8 cellular contexts compared by ENCODE assay signal in genomic region chr17:30719131-30719973, GRCh38.
A peak's percentile ranks its signal among the peaks of the same experiment; 100 is the strongest.
DNase-seq lines count a peak whose midpoint lies in the region; ATAC-seq, FAIRE-seq and TF ChIP-seq lines count a peak whose summit lies in the region.
"Not testable (repeated sequence)": the region's sequence is repeated elsewhere in the genome, so short reads cannot be mapped to it uniquely, and the experiment has no call there.

No MANE protein-coding gene starts in this region.

- H3K9ac ChIP-seq in GM12878 (ENCODE audit: control insufficient read depth, insufficient read depth, low read length): not testable (repeated sequence)

- not testable (repeated sequence) for H3F3A ChIP-seq in PC-9 (ENCODE audit: insufficient read depth, low read depth)

- H3K79me2 ChIP-seq in PC-9 (ENCODE audit: low read depth): peaks cover 13% of the 10 kb centered on the region
- not testable (repeated sequence) for H3K79me2 ChIP-seq in GM12878 (ENCODE audit: control insufficient read depth, insufficient read depth, low read length)

- peak; percentile 75 for ATAC-seq in GM12878

- H3K4me3 ChIP-seq in Caco-2 (ENCODE audit: low read depth, low read length); PC-9; GM12878; cardiac muscle cell; neutrophil (ENCODE audit: low read depth in 1 of 2, low read length in 1 of 2): not testable (repeated sequence)

- RAD21 ChIA-PET in GM12878 (lab: Charles Lee; ENCODE audit: unreplicated experiment): interaction anchor here (0.7 kb wide), 1 partner anchor 615 kb away, joined by 3 read pairs; no protein-coding TSS in a partner anchor

- FAIRE-seq in GM12878 (lab: Jason Lieb, UNC): not testable (repeated sequence)

- not testable (repeated sequence) for TF ChIP-seq POLR2A in GM12878 (IDR thresholded peaks at IDR 0.05; ENCODE audit: low read depth, low read length)

- H3K9me2 ChIP-seq in PC-9 (ENCODE audit: insufficient read depth): not testable (repeated sequence)

- DNase-seq in Caco-2: peak; percentile 73 to 76
- DNase-seq in KBM-7: peak; percentile 65
- DNase-seq in PC-9: peak in 1 of 2 experiments; percentile 41
- peak; percentile 85 for DNase-seq in activated CD4-positive, alpha-beta T cell treated with anti-CD3 and anti-CD28 coated beads, Interleukin-2, amount 10 ng/mL, durations not matched to agents 7 days and 5 days
- DNase-seq in GM12878 (ENCODE audit: low read depth, low spot score): peak; percentile 19
- DNase-seq in cardiac muscle cell (ENCODE audit: low read depth in 1 of 2, low spot score in 1 of 2): peak; percentile 64 to 66
- peak; percentile 90 for DNase-seq in stimulated activated CD8-positive, alpha-beta memory T cell treated with anti-CD3 and anti-CD28 coated beads, Interleukin-4, amount 100 ng/mL, for 48 hours

- not testable (repeated sequence) for H4K20me1 ChIP-seq in PC-9 (ENCODE audit: insufficient read depth); GM12878 (ENCODE audit: control insufficient read depth, insufficient read depth)

- not testable (repeated sequence) for H3K36me3 ChIP-seq in Caco-2 (ENCODE audit: control insufficient read depth, insufficient read depth, low read length); PC-9 (ENCODE audit: low read depth); GM12878 (ENCODE audit: control insufficient read depth in 2 of 2, insufficient read depth in 2 of 2, low read length in 1 of 2); cardiac muscle cell; neutrophil

- not testable (repeated sequence) for H3K4me1 Mint-ChIP-seq in Caco-2 (ENCODE audit: low read depth, unreplicated experiment)
- H3K4me1 Mint-ChIP-seq in activated CD4-positive, alpha-beta T cell treated with anti-CD3 and anti-CD28 coated beads, Interleukin-2, amount 10 ng/mL, durations not matched to agents 7 days and 5 days: peaks cover 12% of the 10 kb centered on the region

- TF ChIP-seq CTCF in Caco-2 (IDR thresholded peaks at IDR 0.05; ENCODE audit: insufficient read depth in 1 of 2, low read depth in 1 of 2, low read length in 1 of 2, severe bottlenecking in 1 of 2, unreplicated experiment in 1 of 2) (peak; percentile 73 to 83), PC-9 (conservative IDR thresholded peaks at IDR 0.05) (peak; percentile 87), GM12878 (IDR thresholded peaks at IDR 0.05 in 2 of 3, conservative IDR thresholded peaks at IDR 0.05 in 1 of 3; ENCODE audit: control insufficient read depth in 2 of 3, extremely low read depth in 1 of 3, insufficient read depth in 1 of 3, low read depth in 3 of 3, low read length in 3 of 3) (peak; percentile 49 to 70 (median 63)), cardiac muscle cell (IDR thresholded peaks at IDR 0.05; ENCODE audit: low read depth, low read length) (peak; percentile 56), neutrophil (IDR thresholded peaks at IDR 0.05) (peak; percentile 84)

- not testable (repeated sequence) for BruUV-seq in Caco-2 (replicated peaks; lab: Mats Ljungman, UMichigan); PC-9 (replicated peaks; lab: Mats Ljungman, UMichigan); GM12878 (replicated peaks; lab: Mats Ljungman, UMichigan)

- not testable (repeated sequence) for H3K9me3 ChIP-seq in Caco-2; PC-9 (ENCODE audit: insufficient read depth, low read depth); GM12878 (replicated peaks; ENCODE audit: control insufficient read depth, insufficient read depth, low read length); cardiac muscle cell (ENCODE audit: low read depth); neutrophil

- H3K36me3 Mint-ChIP-seq in Caco-2 (ENCODE audit: insufficient read depth, unreplicated experiment): peaks cover 23% of the 10 kb centered on the region
- not testable (repeated sequence) for H3K36me3 Mint-ChIP-seq in activated CD4-positive, alpha-beta T cell treated with anti-CD3 and anti-CD28 coated beads, Interleukin-2, amount 10 ng/mL, durations not matched to agents 7 days and 5 days (ENCODE audit: low read depth)

- intact Hi-C loops in Caco-2 (cut with micrococcal nuclease; ENCODE audit: unreplicated experiment): loop anchor here (5.0 kb wide), 2 partner anchors 242 to 377 kb away; partner anchors contain the start of gene GOSR1
- intact Hi-C loops in PC-9 (cut with micrococcal nuclease; ENCODE audit: unreplicated experiment): loop anchor here (5.0 to 10.0 kb wide), 2 partner anchors 245 to 377 kb away; partner anchors contain the start of gene GOSR1
- intact Hi-C loops in GM12878 (cut with micrococcal nuclease; ENCODE audit: unreplicated experiment): loop anchor here (5.0 kb wide), 3 partner anchors 117 to 377 kb away; partner anchors contain the start of gene GOSR1

- H3K27ac Mint-ChIP-seq in Caco-2 (ENCODE audit: unreplicated experiment): not testable (repeated sequence)
- H3K27ac Mint-ChIP-seq in activated CD4-positive, alpha-beta T cell treated with anti-CD3 and anti-CD28 coated beads, Interleukin-2, amount 10 ng/mL, durations not matched to agents 7 days and 5 days: peak overlapping the region; percentile 4

- 45% methylated on average over 21 of the region's 22 CpGs for WGBS in GM12878 (ENCODE audit: insufficient coverage, insufficient replicate concordance, low lambda C conversion rate, missing lambda C conversion rate)

- H3K4me3 Mint-ChIP-seq in Caco-2 (ENCODE audit: unreplicated experiment); activated CD4-positive, alpha-beta T cell treated with anti-CD3 and anti-CD28 coated beads, Interleukin-2, amount 10 ng/mL, durations not matched to agents 7 days and 5 days: not testable (repeated sequence)

- not testable (repeated sequence) for H3K4me1 ChIP-seq in Caco-2; PC-9 (replicated peaks; ENCODE audit: insufficient read depth); GM12878 (ENCODE audit: control insufficient read depth, insufficient read depth, low read length); cardiac muscle cell (ENCODE audit: low read depth)
- H3K4me1 ChIP-seq in neutrophil (ENCODE audit: control insufficient read depth in 1 of 2, insufficient read depth in 1 of 2, low read depth in 1 of 2, low read length in 1 of 2): peaks cover 4 to 11% of the 10 kb centered on the region in 2 experiments

- CTCF ChIA-PET in Caco-2 (lab: Charles Lee); PC-9 (lab: Charles Lee): not testable (repeated sequence)
- CTCF ChIA-PET in activated CD4-positive, alpha-beta T cell treated with anti-CD3 and anti-CD28 coated beads, Interleukin-2, amount 10 ng/mL, durations not matched to agents 7 days and 5 days (lab: Charles Lee): interaction anchor here (1.0 kb wide), 2 partner anchors 13 to 242 kb away, joined by 3 to 4 read pairs; partner anchors contain the start of gene GOSR1
- CTCF ChIA-PET in GM12878 (lab: Yijun Ruan, JAX): interaction anchor here (0.6 to 1.6 kb wide), 9 partner anchors 10 to 614 kb away, joined by 3 to 5 read pairs (median 4); partner anchors contain the start of gene CRLF3

- POLR2A ChIA-PET in Caco-2 (lab: Charles Lee); PC-9 (lab: Charles Lee; ENCODE audit: unreplicated experiment); activated CD4-positive, alpha-beta T cell treated with anti-CD3 and anti-CD28 coated beads, Interleukin-2, amount 10 ng/mL, durations not matched to agents 7 days and 5 days (lab: Charles Lee); GM12878 (lab: Charles Lee): not testable (repeated sequence)

- peak; percentile 42 for TF ChIP-seq RAD21 in GM12878 (IDR thresholded peaks at IDR 0.05; ENCODE audit: insufficient read depth, low read depth, low read length)

- H3K9me3 Mint-ChIP-seq in Caco-2 (ENCODE audit: unreplicated experiment); activated CD4-positive, alpha-beta T cell treated with anti-CD3 and anti-CD28 coated beads, Interleukin-2, amount 10 ng/mL, durations not matched to agents 7 days and 5 days: not testable (repeated sequence)

- in situ Hi-C loops in KBM-7 (cut with MboI; ENCODE audit: low pct_unique_long_range_greater_than_20kb, low sequenced_read_pairs): not testable (repeated sequence)
- in situ Hi-C loops in GM12878 (cut with MboI): loop anchor here (5.0 to 10.0 kb wide), 3 partner anchors 242 to 595 kb away; partner anchors contain the start of gene GOSR1

- SMC1A ChIA-PET in GM12878 (lab: Charles Lee; ENCODE audit: uncharacterized antibody, unreplicated experiment): interaction anchor here (1.2 to 1.6 kb wide), 2 partner anchors 105 to 380 kb away, joined by 3 read pairs; partner anchors contain the start of gene CRLF3

- H3K27me3 ChIP-seq in Caco-2 (replicated peaks; ENCODE audit: control insufficient read depth, insufficient read depth, low read length); PC-9 (ENCODE audit: insufficient read depth, low read depth); GM12878 (replicated peaks in 1 of 2; ENCODE audit: control insufficient read depth in 2 of 2, insufficient read depth in 2 of 2, low read length in 1 of 2); cardiac muscle cell; neutrophil: not testable (repeated sequence)

- H3K27me3 Mint-ChIP-seq in Caco-2 (ENCODE audit: insufficient read depth, unreplicated experiment); activated CD4-positive, alpha-beta T cell treated with anti-CD3 and anti-CD28 coated beads, Interleukin-2, amount 10 ng/mL, durations not matched to agents 7 days and 5 days: not testable (repeated sequence)

- not testable (repeated sequence) for TF ChIP-seq EP300 in GM12878 (IDR thresholded peaks at IDR 0.05; ENCODE audit: borderline replicate concordance in 1 of 2, control insufficient read depth in 1 of 2, low read depth in 2 of 2, low read length in 2 of 2)

- not testable (repeated sequence) for H2AFZ ChIP-seq in PC-9; GM12878 (ENCODE audit: control insufficient read depth, low read depth, low read length)

- H3K27ac ChIP-seq in PC-9; GM12878 (ENCODE audit: control insufficient read depth, insufficient read depth); cardiac muscle cell; neutrophil: not testable (repeated sequence)

- not testable (repeated sequence) for H3K4me2 ChIP-seq in PC-9
- H3K4me2 ChIP-seq in GM12878 (ENCODE audit: control insufficient read depth, insufficient read depth): 0 out of 2 replicates have a peak overlapping the region, but pooled peaks have one; percentile 17
